ENCODE assay signal across 9 cellular contexts in the genomic region with DNA sequence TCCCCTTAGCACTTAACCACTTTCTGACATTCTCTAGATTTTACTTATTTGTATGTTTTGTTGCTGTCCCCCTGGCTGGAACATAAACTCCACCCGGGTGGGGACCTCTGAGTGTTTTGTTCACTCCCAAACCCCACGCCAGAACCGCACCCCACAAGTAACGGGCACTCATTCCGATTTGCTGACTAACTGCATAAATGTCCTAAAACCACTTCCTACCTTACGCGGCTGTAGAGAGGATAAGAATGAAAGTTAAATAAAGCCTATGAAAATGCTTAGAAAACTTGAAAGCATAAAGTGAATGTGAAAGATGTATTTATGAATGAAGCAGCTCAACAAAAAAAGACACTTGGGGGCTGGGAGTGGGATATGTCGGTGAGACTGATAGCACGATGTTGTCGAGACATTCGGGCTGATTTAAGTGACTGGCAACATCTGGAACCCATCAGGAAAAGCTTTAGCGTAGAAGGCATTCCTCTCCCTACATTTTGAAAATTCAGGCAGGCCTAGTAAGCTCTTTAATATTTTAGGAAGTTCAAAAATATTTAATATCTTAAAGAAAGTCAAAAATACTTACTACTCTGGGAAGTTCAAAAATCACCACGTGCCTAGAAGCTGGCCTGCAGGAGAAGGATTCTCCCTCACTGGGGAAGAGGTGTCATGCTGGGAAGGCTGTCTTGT.
DNase-seq lines count a peak whose midpoint lies in the region; ATAC-seq, FAIRE-seq and TF ChIP-seq lines count a peak whose summit lies in the region.
"Had no signal": no experiment of that assay in that cellular context is flagged by ENCODE, and none has a peak within 500 bp of the region (broad histone marks: within the 10 kb centered on the region; RNA-seq: fewer than 3 reads in every experiment).

No MANE protein-coding gene starts in this region.

- TF ChIP-seq POLR2A in H54 (IDR thresholded peaks at IDR 0.05; ENCODE audit: low read depth, low read length) (no peak), esophagus muscularis mucosa (IDR thresholded peaks at IDR 0.05; ENCODE audit: low read depth) (no peak)

- peaks cover 65% of the 10 kb centered on the region for H3K27me3 Mint-ChIP-seq in activated CD4-positive, alpha-beta memory T cell treated with anti-CD3 and anti-CD28 coated beads, Interleukin-2, amount 10 ng/mL, durations not matched to agents 7 days and 5 days
- H3K27me3 Mint-ChIP-seq in WTC11 (ENCODE audit: low read depth), result no peaks in the 10 kb centered on the region

- intact Hi-C loops in posterior cingulate gyrus (cut with DNase I), result no loop called here
- intact Hi-C loops in esophagus muscularis mucosa (cut with DNase I), result no loop called here

- H3K36me3 ChIP-seq in ACC112 (ENCODE audit: insufficient read depth, low read length) (no peaks in the 10 kb centered on the region), esophagus muscularis mucosa (no peaks in the 10 kb centered on the region)

- TF ChIP-seq EP300 in esophagus muscularis mucosa (IDR thresholded peaks at IDR 0.05), result no peak

- H3K27ac Mint-ChIP-seq in activated CD4-positive, alpha-beta memory T cell treated with anti-CD3 and anti-CD28 coated beads, Interleukin-2, amount 10 ng/mL, durations not matched to agents 7 days and 5 days, result peak overlapping the region; percentile 78
- H3K27ac Mint-ChIP-seq in WTC11, result no peak overlapping the region

- POLR2A ChIA-PET in activated CD4-positive, alpha-beta memory T cell treated with anti-CD3 and anti-CD28 coated beads, Interleukin-2, amount 10 ng/mL, durations not matched to agents 7 days and 5 days (lab: Charles Lee), result interaction anchor here (1.0 to 1.5 kb wide), 4 partner anchors 13 to 304 kb away, joined by 3 to 9 read pairs (median 4); no protein-coding TSS in a partner anchor
- POLR2A ChIA-PET in WTC11 (lab: Charles Lee), result no interaction called here

- DNase-seq in H54 (ENCODE audit: insufficient read length, low spot score) (peak; percentile 49), foreskin fibroblast (peak; percentile 76 to 84), posterior cingulate gyrus (no peak), esophagus muscularis mucosa (ENCODE audit: extremely low spot score) (no peak), SHP77 treated with DMSO at 0.1 percent for 48 hours (lab: John Stamatoyannopoulos, UW) (no peak), WTC11 (ENCODE audit: low spot score) (no peak)
- DNase-seq in activated CD4-positive, alpha-beta memory T cell treated with anti-CD3 and anti-CD28 coated beads, Interleukin-2, amount 10 ng/mL, durations not matched to agents 7 days and 5 days, result peak; percentile 57

- TF ChIP-seq CTCF in foreskin fibroblast (IDR thresholded peaks at IDR 0.05; ENCODE audit: low read depth, low read length) (no peak), esophagus muscularis mucosa (IDR thresholded peaks at IDR 0.05) (no peak), WTC11 (IDR thresholded peaks at IDR 0.05) (no peak)

- H3K4me1 Mint-ChIP-seq in activated CD4-positive, alpha-beta memory T cell treated with anti-CD3 and anti-CD28 coated beads, Interleukin-2, amount 10 ng/mL, durations not matched to agents 7 days and 5 days, result peaks cover 64% of the 10 kb centered on the region
- H3K4me1 Mint-ChIP-seq in WTC11, result peaks cover 23% of the 10 kb centered on the region

- no peak for FAIRE-seq in H54 (lab: Jason Lieb, UNC)
- FAIRE-seq: D721Med had no signal

- CTCF ChIA-PET in activated CD4-positive, alpha-beta memory T cell treated with anti-CD3 and anti-CD28 coated beads, Interleukin-2, amount 10 ng/mL, durations not matched to agents 7 days and 5 days (lab: Charles Lee), result interaction anchor here (0.8 to 1.1 kb wide), 2 partner anchors 118 to 174 kb away, joined by 3 read pairs; no protein-coding TSS in a partner anchor
- CTCF ChIA-PET in WTC11 (lab: Charles Lee), result no interaction called here

- peak overlapping the region; percentile 39 for H3K4me3 Mint-ChIP-seq in activated CD4-positive, alpha-beta memory T cell treated with anti-CD3 and anti-CD28 coated beads, Interleukin-2, amount 10 ng/mL, durations not matched to agents 7 days and 5 days
- no peak overlapping the region for H3K4me3 Mint-ChIP-seq in WTC11

- H3K4me3 ChIP-seq in ACC112 (ENCODE audit: low read depth, low read length) (peak overlapping the region; percentile 62), foreskin fibroblast (ENCODE audit: low read depth in 1 of 2, low read length in 2 of 2) (peak overlapping the region; percentile 29 to 36), esophagus muscularis mucosa (peak overlapping the region in 1 of 4 donors; percentile 13)

- peak overlapping the region; percentile 19 for H2AFZ ChIP-seq in ACC112 (ENCODE audit: low read length, unreplicated experiment)

- peaks cover 55% of the 10 kb centered on the region for H3K79me2 ChIP-seq in ACC112 (ENCODE audit: control insufficient read depth, insufficient read depth, low read length, unreplicated experiment)

- H3K36me3 Mint-ChIP-seq in activated CD4-positive, alpha-beta memory T cell treated with anti-CD3 and anti-CD28 coated beads, Interleukin-2, amount 10 ng/mL, durations not matched to agents 7 days and 5 days (ENCODE audit: low read depth), result peaks cover 4% of the 10 kb centered on the region
- H3K36me3 Mint-ChIP-seq in WTC11, result no peaks in the 10 kb centered on the region; the same call in 1 of the 2 replicates

- peak overlapping the region; percentile 94 for H3K27ac ChIP-seq in ACC112 (ENCODE audit: low read depth, low read length)
- H3K27ac ChIP-seq in esophagus muscularis mucosa (replicated peaks in 1 of 4), result peak overlapping the region in 1 of 4 donors; percentile 21

- H3K4me1 ChIP-seq in ACC112 (ENCODE audit: control insufficient read depth, insufficient read depth, low read length, unreplicated experiment) (peaks cover 79% of the 10 kb centered on the region), esophagus muscularis mucosa (peaks cover 17 to 25% (median 23%) of the 10 kb centered on the region in 4 donors)

- 64% methylated on average over 13 of the region's 13 CpGs for WGBS in esophagus muscularis mucosa

- no peaks in the 10 kb centered on the region for H3K27me3 ChIP-seq in ACC112 (ENCODE audit: insufficient read depth, low read length)
- H3K27me3 ChIP-seq in esophagus muscularis mucosa, result no peaks in the 10 kb centered on the region

- H3K9me3 ChIP-seq in esophagus muscularis mucosa, result no peaks in the 10 kb centered on the region

- H3K9me3 Mint-ChIP-seq in activated CD4-positive, alpha-beta memory T cell treated with anti-CD3 and anti-CD28 coated beads, Interleukin-2, amount 10 ng/mL, durations not matched to agents 7 days and 5 days, result no peaks in the 10 kb centered on the region
- peaks cover 16% of the 10 kb centered on the region for H3K9me3 Mint-ChIP-seq in WTC11

- no peak for ATAC-seq in WTC11

TF ChIP-seq in WTC11, 78 proteins besides CTCF, POLR2A, EP300 and RAD21:
- TF ChIP-seq HMGA2 (CRISPR knock-in tag; IDR thresholded peaks at IDR 0.05), result no peak
- no peak for TF ChIP-seq CREB1 (CRISPR knock-in tag; IDR thresholded peaks at IDR 0.05)
- no peak for TF ChIP-seq NR2C2 (CRISPR knock-in tag; IDR thresholded peaks at IDR 0.05)
- no peak for TF ChIP-seq ZNF219 (CRISPR knock-in tag; IDR thresholded peaks at IDR 0.05; ENCODE audit: borderline replicate concordance)
- TF ChIP-seq ETV6 (CRISPR knock-in tag; IDR thresholded peaks at IDR 0.05), result no peak
- TF ChIP-seq ZBTB21 (CRISPR knock-in tag; IDR thresholded peaks at IDR 0.05; ENCODE audit: borderline replicate concordance), result no peak

Comparison
In these comparisons a context has a peak if more than half of its experiments do, and no peak if none do; other contexts are left out.
1. DNase-seq: peak in H54 (single experiment), activated CD4-positive, alpha-beta memory T cell treated with anti-CD3 and anti-CD28 coated beads, Interleukin-2, amount 10 ng/mL, durations not matched to agents 7 days and 5 days (single experiment) and foreskin fibroblast (2 of 2); none in posterior cingulate gyrus (0 of 10), esophagus muscularis mucosa (single experiment), SHP77 treated with DMSO at 0.1 percent for 48 hours (single experiment) and WTC11 (single experiment).